1 cellular context compared by ENCODE assay signal in the genomic region with DNA sequence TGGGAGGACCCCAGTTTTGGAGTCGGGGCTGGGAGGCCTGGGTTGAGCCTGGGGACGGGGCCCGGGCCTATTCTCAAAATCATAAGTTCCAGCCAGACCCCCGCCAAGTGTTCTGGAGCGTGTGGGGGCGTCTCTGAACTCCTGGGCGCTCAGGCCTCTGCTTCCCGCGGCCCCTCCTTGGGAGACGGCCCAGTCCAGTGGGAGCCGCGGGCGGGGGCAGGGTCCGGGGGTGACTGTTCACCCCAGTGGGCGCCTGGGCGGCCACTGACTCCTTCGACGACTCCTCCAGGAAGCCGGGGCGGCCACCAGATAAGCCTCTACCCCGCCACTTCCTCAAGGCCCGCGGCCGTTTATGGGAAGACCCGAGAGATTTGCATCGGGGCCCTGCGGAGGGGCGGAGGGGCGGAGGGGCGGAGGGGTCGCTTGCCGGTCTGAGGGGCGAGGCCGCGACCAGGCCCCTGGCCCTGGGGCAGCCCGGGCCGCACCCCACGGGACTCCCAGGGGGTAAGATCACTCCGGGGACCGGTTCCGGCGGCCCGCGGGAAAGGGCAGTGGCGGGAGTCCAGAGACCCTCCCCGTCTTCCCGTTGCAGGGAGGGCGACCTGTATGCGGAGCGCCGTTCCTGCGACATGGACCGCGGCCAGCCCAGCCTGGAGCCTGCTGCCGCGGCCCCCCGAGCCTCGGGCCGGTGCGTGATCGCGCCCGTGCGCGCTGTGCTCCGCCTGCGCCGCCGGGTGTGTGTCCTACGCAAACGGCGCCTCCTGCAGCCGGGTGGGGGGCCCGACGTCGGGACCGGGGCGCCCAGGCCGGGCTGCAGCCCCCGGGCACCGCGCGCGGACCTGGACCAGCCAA.
TF ChIP-seq lines count a peak whose summit lies in the region.

No MANE protein-coding gene starts in this region.

TF ChIP-seq in GM12878, 131 proteins besides CTCF, POLR2A, EP300 and RAD21:
- TF ChIP-seq POLR2AphosphoS5 (IDR thresholded peaks at IDR 0.05; ENCODE audit: low read length): 0 out of 2 replicates have a peak, but pooled peaks have one; percentile 13
- TF ChIP-seq EGR1 (IDR thresholded peaks at IDR 0.05; ENCODE audit: borderline replicate concordance in 1 of 2, low read depth in 2 of 2, low read length in 2 of 2): peak in 1 of 2 experiments; percentile 24; a peak in 1 of 3 replicates
- TF ChIP-seq POLR2AphosphoS2 (IDR thresholded peaks at IDR 0.05; ENCODE audit: low read depth, low read length): no peak
- TF ChIP-seq, protein P1, sequence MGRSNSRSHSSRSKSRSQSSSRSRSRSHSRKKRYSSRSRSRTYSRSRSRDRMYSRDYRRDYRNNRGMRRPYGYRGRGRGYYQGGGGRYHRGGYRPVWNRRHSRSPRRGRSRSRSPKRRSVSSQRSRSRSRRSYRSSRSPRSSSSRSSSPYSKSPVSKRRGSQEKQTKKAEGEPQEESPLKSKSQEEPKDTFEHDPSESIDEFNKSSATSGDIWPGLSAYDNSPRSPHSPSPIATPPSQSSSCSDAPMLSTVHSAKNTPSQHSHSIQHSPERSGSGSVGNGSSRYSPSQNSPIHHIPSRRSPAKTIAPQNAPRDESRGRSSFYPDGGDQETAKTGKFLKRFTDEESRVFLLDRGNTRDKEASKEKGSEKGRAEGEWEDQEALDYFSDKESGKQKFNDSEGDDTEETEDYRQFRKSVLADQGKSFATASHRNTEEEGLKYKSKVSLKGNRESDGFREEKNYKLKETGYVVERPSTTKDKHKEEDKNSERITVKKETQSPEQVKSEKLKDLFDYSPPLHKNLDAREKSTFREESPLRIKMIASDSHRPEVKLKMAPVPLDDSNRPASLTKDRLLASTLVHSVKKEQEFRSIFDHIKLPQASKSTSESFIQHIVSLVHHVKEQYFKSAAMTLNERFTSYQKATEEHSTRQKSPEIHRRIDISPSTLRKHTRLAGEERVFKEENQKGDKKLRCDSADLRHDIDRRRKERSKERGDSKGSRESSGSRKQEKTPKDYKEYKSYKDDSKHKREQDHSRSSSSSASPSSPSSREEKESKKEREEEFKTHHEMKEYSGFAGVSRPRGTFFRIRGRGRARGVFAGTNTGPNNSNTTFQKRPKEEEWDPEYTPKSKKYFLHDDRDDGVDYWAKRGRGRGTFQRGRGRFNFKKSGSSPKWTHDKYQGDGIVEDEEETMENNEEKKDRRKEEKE (IDR thresholded peaks at IDR 0.05): no peak
- TF ChIP-seq TCF7 (IDR thresholded peaks at IDR 0.05; ENCODE audit: borderline replicate concordance): no peak
- no peak for TF ChIP-seq SP1 (IDR thresholded peaks at IDR 0.05; ENCODE audit: low read depth, low read length)
- no peak for TF ChIP-seq JUNB (IDR thresholded peaks at IDR 0.05)
- TF ChIP-seq BHLHE40 (IDR thresholded peaks at IDR 0.05; ENCODE audit: borderline replicate concordance in 1 of 2, low read depth in 2 of 2, low read length in 1 of 2): 0 out of 4 replicates have a peak, but pooled peaks of 1 of the 2 experiments have one; percentile 4
